9 cellular contexts compared by ENCODE assay signal in the genomic region with DNA sequence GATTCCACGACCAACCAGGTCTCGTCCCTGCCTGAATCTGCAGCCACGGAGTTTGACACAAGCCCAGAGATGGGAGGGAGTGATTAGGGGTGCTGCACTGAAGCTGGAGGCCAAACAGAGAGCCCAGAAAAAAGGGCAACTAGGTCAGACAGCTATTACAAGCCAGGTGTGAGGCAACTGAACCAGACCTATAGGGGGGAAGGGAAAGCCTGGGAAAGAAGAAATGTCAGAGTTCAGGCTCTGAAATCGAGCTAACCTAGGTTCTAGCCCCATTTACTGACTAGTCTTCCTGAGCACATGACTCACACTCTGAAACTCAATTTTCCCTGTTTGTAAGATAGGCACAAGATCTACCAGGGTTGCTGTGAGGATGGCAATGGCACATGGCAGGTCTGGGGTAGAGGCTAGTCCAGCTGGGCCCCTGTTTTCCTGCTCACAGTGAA. TPM values are rescaled to one million over a fixed set of nuclear protein-coding genes. Genes with fewer than 3 reads are reported as not detected.
DNase-seq lines count a peak whose midpoint lies in the region; ATAC-seq and TF ChIP-seq lines count a peak whose summit lies in the region.
"Had no signal": no experiment of that assay in that cellular context is flagged by ENCODE, and none has a peak within 500 bp of the region (broad histone marks: within the 10 kb centered on the region; RNA-seq: fewer than 3 reads in every experiment).

No MANE protein-coding gene starts in this region.

- H3K27ac ChIP-seq in Panc1 (ENCODE audit: low read length) (peak overlapping the region; percentile 86), endodermal cell (ENCODE audit: low read depth, low read length) (no peak overlapping the region)

- H3K4me3 Mint-ChIP-seq in endodermal cell (peak overlapping the region; percentile 83), neural crest cell (peak overlapping the region; percentile 97)

- peak overlapping the region; percentile 79 for H3K4me3 ChIP-seq in GM12864 (ENCODE audit: low read depth, low read length)
- H3K4me3 ChIP-seq in Panc1 (ENCODE audit: low read depth in 2 of 2, low read length in 2 of 2): peak overlapping the region; percentile 87 to 90
- H3K4me3 ChIP-seq in endodermal cell (ENCODE audit: low read length): peak overlapping the region; percentile 96

- H3K4me1 ChIP-seq in Panc1 (ENCODE audit: control insufficient read depth, insufficient read depth, low read length) (peaks cover 40% of the 10 kb centered on the region), endodermal cell (ENCODE audit: control insufficient read depth, insufficient read depth, low read length) (peaks cover 18% of the 10 kb centered on the region)

- BruUV-seq in Panc1 (replicated peaks; lab: Mats Ljungman, UMichigan): no TSS peak

- H3K36me3 ChIP-seq in Panc1 (ENCODE audit: control insufficient read depth, insufficient read depth, low read length) (peaks cover 7% of the 10 kb centered on the region), endodermal cell (ENCODE audit: control insufficient read depth, insufficient read depth, low read length) (peaks cover 49% of the 10 kb centered on the region)

- H3K36me3 Mint-ChIP-seq in endodermal cell (ENCODE audit: low read depth) (peaks cover 51% of the 10 kb centered on the region), neural crest cell (ENCODE audit: low read depth) (peaks cover 29% of the 10 kb centered on the region)

- H3K27me3 ChIP-seq in Panc1 (ENCODE audit: control insufficient read depth, insufficient read depth, low read length) (no peaks in the 10 kb centered on the region), endodermal cell (ENCODE audit: control insufficient read depth, insufficient read depth, low read length, poor library complexity, severe bottlenecking) (no peaks in the 10 kb centered on the region)

- POLR2A ChIA-PET in Panc1 (lab: Charles Lee): no interaction called here

- DNase-seq in GM12864 (ENCODE audit: low read depth) (no peak), Panc1 (ENCODE audit: low read depth, low spot score) (no peak), endodermal cell (no peak), neural crest cell (ENCODE audit: low read depth, low spot score) (no peak), HuH-7 (ENCODE audit: low spot score) (no peak), globus pallidus (ENCODE audit: low spot score) (no peak), GM13977 (ENCODE audit: low spot score) (no peak)
- DNase-seq: KG1 had no signal

- H3K27ac Mint-ChIP-seq in endodermal cell: no peak overlapping the region
- H3K27ac Mint-ChIP-seq in neural crest cell (ENCODE audit: unreplicated experiment): no peak overlapping the region

- H3K9me3 Mint-ChIP-seq in endodermal cell (peaks cover 4% of the 10 kb centered on the region), neural crest cell (peaks cover 3% of the 10 kb centered on the region)

- H3K4me1 Mint-ChIP-seq in endodermal cell: peaks cover 49% of the 10 kb centered on the region
- H3K4me1 Mint-ChIP-seq in neural crest cell: peaks cover 70% of the 10 kb centered on the region

- WGBS in endodermal cell (ENCODE audit: insufficient coverage in 1 of 2, insufficient read length in 1 of 2), 2 experiments: 71 to 75% methylated on average over 4 of the region's 4 CpGs

- H3K27me3 Mint-ChIP-seq in endodermal cell (ENCODE audit: insufficient read depth): no peaks in the 10 kb centered on the region
- H3K27me3 Mint-ChIP-seq in neural crest cell (ENCODE audit: low read depth): no peaks in the 10 kb centered on the region

- in situ Hi-C loops in Panc1 (cut with HindIII; ENCODE audit: low pct_unique_long_range_greater_than_20kb, low sequenced_read_pairs) (no loop called here), GM13977 (cut with MboI; ENCODE audit: low pct_unique_long_range_greater_than_20kb, low sequenced_read_pairs, unreplicated experiment) (no loop called here)

- no peak overlapping the region for H3K9ac ChIP-seq in endodermal cell (ENCODE audit: extremely low read depth, low read length, poor library complexity, severe bottlenecking)

- TF ChIP-seq CTCF in GM12864 (IDR thresholded peaks at IDR 0.05; ENCODE audit: low read depth, low read length, missing control alignments) (no peak), Panc1 (IDR thresholded peaks at IDR 0.05) (no peak), endodermal cell (conservative IDR thresholded peaks at IDR 0.05) (no peak), neural crest cell (conservative IDR thresholded peaks at IDR 0.05) (no peak), GM13977 (IDR thresholded peaks at IDR 0.05; ENCODE audit: extremely low read depth, insufficient read depth, missing control alignments) (no peak)

- ATAC-seq in Panc1: no peak
- ATAC-seq in GM19452 (IDR thresholded peaks at IDR 0.05; ENCODE audit: unreplicated experiment): no peak

- H3K9me3 ChIP-seq in Panc1 (ENCODE audit: control insufficient read depth, insufficient read depth, low read depth, low read length) (no peaks in the 10 kb centered on the region), endodermal cell (ENCODE audit: control insufficient read depth, low read length) (peaks cover 20% of the 10 kb centered on the region)

- intact Hi-C loops in Panc1 (cut with micrococcal nuclease; ENCODE audit: unreplicated experiment): no loop called here

- CTCF ChIA-PET in Panc1 (lab: Charles Lee): interaction anchor here (0.8 kb wide), 1 partner anchor 60 kb away, joined by 4 read pairs; no protein-coding TSS in a partner anchor

RNA-seq across cellular contexts. Expression of gene DHCR24, which starts 1.7 kb away (rescaled TPM):
- total RNA-seq in Panc1 (2021; ENCODE audit: unreplicated experiment): 313 TPM
- polyA plus RNA-seq in Panc1 (2012; ENCODE audit: insufficient read length): 287 TPM
- 100 to 1,000 TPM; 243 to 340 TPM for total RNA-seq in endodermal cell
- 221 TPM for polyA plus RNA-seq in endodermal cell (2013, experiment 1 of 2)
- polyA plus RNA-seq in endodermal cell (2013, experiment 2 of 2): 218 TPM
- 396 and 417 TPM in 2 replicates for total RNA-seq in neural crest cell
